Comparison of ENCODE assay signal across 9 cellular contexts in genomic region chr10:22849077-22849810, GRCh38.
A peak's percentile ranks its signal among the peaks of the same experiment; 100 is the strongest.
DNase-seq lines count a peak whose midpoint lies in the region; ATAC-seq and TF ChIP-seq lines count a peak whose summit lies in the region.
"Had no signal": no experiment of that assay in that cellular context is flagged by ENCODE, and none has a peak within 500 bp of the region (broad histone marks: within the 10 kb centered on the region; RNA-seq: fewer than 3 reads in every experiment).

No MANE protein-coding gene starts in this region.

- peaks cover 5% of the 10 kb centered on the region for H3K4me1 Mint-ChIP-seq in activated naive CD8-positive, alpha-beta T cell treated with anti-CD3 and anti-CD28 coated beads, Interleukin-2, amount 50 U/mL, for 24 hours

- ATAC-seq in activated naive CD8-positive, alpha-beta T cell treated with anti-CD3 and anti-CD28 coated beads, Interleukin-2, amount 50 U/mL, for 24 hours = no peak
- peak; percentile 98 to 99 (median 99) for ATAC-seq in heart left ventricle
- peak in 3 of 4 donors; percentile 35 to 78 (median 65) for ATAC-seq in psoas muscle
- ATAC-seq in HG03439 (IDR thresholded peaks at IDR 0.05; ENCODE audit: unreplicated experiment) = no peak
- no peak for ATAC-seq in GM18858 (IDR thresholded peaks at IDR 0.05; ENCODE audit: unreplicated experiment)
- ATAC-seq in GM18907 (IDR thresholded peaks at IDR 0.05; ENCODE audit: unreplicated experiment) = no peak

- H3K4me1 ChIP-seq in heart left ventricle (peaks cover 0 to 33% (median 20%) of the 10 kb centered on the region in 12 donors), psoas muscle (peaks cover 7% of the 10 kb centered on the region)

- H3K27me3 Mint-ChIP-seq in activated naive CD8-positive, alpha-beta T cell treated with anti-CD3 and anti-CD28 coated beads, Interleukin-2, amount 50 U/mL, for 24 hours = no peaks in the 10 kb centered on the region

- H3K36me3 ChIP-seq in heart left ventricle (no peaks in the 10 kb centered on the region), psoas muscle (ENCODE audit: insufficient read depth in 1 of 2, low read depth in 1 of 2) (no peaks in the 10 kb centered on the region)
- H3K36me3 ChIP-seq: cardiac muscle cell had no signal

- 26 to 31% (median 29%) methylated on average over 12 of the region's 12 CpGs for WGBS in heart left ventricle, 4 donors
- WGBS in psoas muscle, 3 donors = 27 to 36% (median 31%) methylated on average over 12 of the region's 12 CpGs

- no peak for TF ChIP-seq POLR2A in heart left ventricle (IDR thresholded peaks at IDR 0.05)

- no peak overlapping the region for H3K27ac Mint-ChIP-seq in activated naive CD8-positive, alpha-beta T cell treated with anti-CD3 and anti-CD28 coated beads, Interleukin-2, amount 50 U/mL, for 24 hours

- TF ChIP-seq CTCF in heart left ventricle (IDR thresholded peaks at IDR 0.05) (no peak), psoas muscle (IDR thresholded peaks at IDR 0.05) (no peak)

- H3K36me3 Mint-ChIP-seq in activated naive CD8-positive, alpha-beta T cell treated with anti-CD3 and anti-CD28 coated beads, Interleukin-2, amount 50 U/mL, for 24 hours (ENCODE audit: low read depth) = no peaks in the 10 kb centered on the region

- H3K9me3 ChIP-seq in heart left ventricle = no peaks in the 10 kb centered on the region
- no peaks in the 10 kb centered on the region for H3K9me3 ChIP-seq in psoas muscle

- intact Hi-C loops in heart left ventricle (cut with DNase I) (loop anchor here in 2 of 10 donors (5.0 kb wide), 1 partner anchor 137 kb away; the partner anchor contains the start of gene PIP4K2A (in 2 of the 2)), psoas muscle (cut with DNase I) (no loop called here)

- H3K9me3 Mint-ChIP-seq in activated naive CD8-positive, alpha-beta T cell treated with anti-CD3 and anti-CD28 coated beads, Interleukin-2, amount 50 U/mL, for 24 hours = no peaks in the 10 kb centered on the region

- peak overlapping the region; percentile 67 to 88 (median 81) for H3K27ac ChIP-seq in heart left ventricle
- H3K27ac ChIP-seq in psoas muscle = peak overlapping the region; percentile 3
- H3K27ac ChIP-seq: cardiac muscle cell had no signal

- H3K4me3 Mint-ChIP-seq in activated naive CD8-positive, alpha-beta T cell treated with anti-CD3 and anti-CD28 coated beads, Interleukin-2, amount 50 U/mL, for 24 hours = no peak overlapping the region

- H3K4me3 ChIP-seq in heart left ventricle (peak overlapping the region in 8 of 12 donors; percentile 6 to 34 (median 22)), psoas muscle (peak overlapping the region; percentile 11)
- H3K4me3 ChIP-seq: cardiac muscle cell had no signal

- no peaks in the 10 kb centered on the region for H3K27me3 ChIP-seq in heart left ventricle
- H3K27me3 ChIP-seq in psoas muscle (ENCODE audit: insufficient read depth in 3 of 3, low read length in 2 of 3) = no peaks in the 10 kb centered on the region
- H3K27me3 ChIP-seq: cardiac muscle cell had no signal

- DNase-seq in EH (ENCODE audit: low read depth) (peak; percentile 15), heart left ventricle (peak; percentile 69 to 92 (median 87)), psoas muscle (peak; percentile 65 to 87), DMS53 (lab: John Stamatoyannopoulos, UW) (no peak)
- peak; percentile 3 for DNase-seq in activated naive CD8-positive, alpha-beta T cell treated with anti-CD3 and anti-CD28 coated beads, Interleukin-2, amount 50 U/mL, for 24 hours

Comparison
In these comparisons a context has a peak if more than half of its experiments do, and no peak if none do; other contexts are left out.
1. ATAC-seq: peak in heart left ventricle (4 of 4) and psoas muscle (3 of 4); none in activated naive CD8-positive, alpha-beta T cell treated with anti-CD3 and anti-CD28 coated beads, Interleukin-2, amount 50 U/mL, for 24 hours (single experiment), HG03439 (single experiment), GM18858 (single experiment) and GM18907 (single experiment).